Comparison of ENCODE assay signal across 17 cellular contexts in the genomic region with DNA sequence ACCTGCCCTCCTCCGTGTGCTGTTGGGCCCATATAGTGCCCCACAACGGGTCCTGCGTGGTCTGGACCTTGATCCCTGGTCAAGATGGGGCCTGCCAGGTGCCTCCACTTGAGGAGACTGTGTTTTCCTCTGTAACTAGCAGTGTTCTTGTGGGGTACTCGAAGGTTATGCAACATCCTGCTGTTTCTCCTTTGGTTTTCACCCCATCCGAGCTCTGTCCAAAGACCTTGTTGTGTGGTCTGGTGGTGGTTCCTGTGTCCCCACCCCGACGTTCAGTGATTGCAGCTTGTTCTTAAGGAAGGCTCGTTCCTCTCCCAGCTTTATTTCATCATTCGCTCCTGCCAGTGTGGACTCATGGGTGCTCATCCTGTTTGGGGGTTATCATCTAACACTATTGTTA. TPM values are rescaled to one million over a fixed set of nuclear protein-coding genes. Genes with fewer than 3 reads are reported as not detected.
DNase-seq lines count a peak whose midpoint lies in the region; ATAC-seq and TF ChIP-seq lines count a peak whose summit lies in the region.
"Had no signal": no experiment of that assay in that cellular context is flagged by ENCODE, and none has a peak within 500 bp of the region (broad histone marks: within the 10 kb centered on the region; RNA-seq: fewer than 3 reads in every experiment).

No MANE protein-coding gene starts in this region.

- peak overlapping the region; percentile 44 for H3K27ac Mint-ChIP-seq in dendritic cell treated with granulocyte-macrophage colony-stimulating factor and Interleukin-4, amounts not matched to agents 40 ng/mL and 50 ng/mL, for 4 days
- H3K27ac Mint-ChIP-seq: stimulated activated naive CD8-positive, alpha-beta T cell treated with anti-CD3 and anti-CD28 coated beads, Interleukin-15, Interleukin-2, amounts not matched to agents 100 ng/mL and 50 ng/mL, for 24 hours had no signal

- H2AFZ ChIP-seq in DND-41 (ENCODE audit: low read depth, low read length) = no peak overlapping the region

- no peaks in the 10 kb centered on the region for H3K9me3 Mint-ChIP-seq in dendritic cell treated with granulocyte-macrophage colony-stimulating factor and Interleukin-4, amounts not matched to agents 40 ng/mL and 50 ng/mL, for 4 days
- H3K9me3 Mint-ChIP-seq: stimulated activated naive CD8-positive, alpha-beta T cell treated with anti-CD3 and anti-CD28 coated beads, Interleukin-15, Interleukin-2, amounts not matched to agents 100 ng/mL and 50 ng/mL, for 24 hours had no signal

- no peak overlapping the region for H3K9ac ChIP-seq in DND-41 (ENCODE audit: low read depth, low read length)

- ATAC-seq in DND-41 (ENCODE audit: insufficient read depth, low read depth) (no peak), HG02840 (IDR thresholded peaks at IDR 0.05; ENCODE audit: low FRiP score, unreplicated experiment) (no peak), HG03432 (IDR thresholded peaks at IDR 0.05; ENCODE audit: unreplicated experiment) (no peak), GM21423 (IDR thresholded peaks at IDR 0.05; ENCODE audit: unreplicated experiment) (no peak)

- H3K4me1 ChIP-seq in DND-41 (ENCODE audit: insufficient read depth, low read length) (peaks cover 90% of the 10 kb centered on the region), spleen (peaks cover 18 to 95% (median 54%) of the 10 kb centered on the region in 6 donors)

- H3K27ac ChIP-seq in DND-41 (ENCODE audit: low read length) (peak overlapping the region; percentile 100), spleen (peak overlapping the region in 1 of 8 donors; percentile 40)
- H3K27ac ChIP-seq: right atrium auricular region had no signal

- H3K4me3 Mint-ChIP-seq in dendritic cell treated with granulocyte-macrophage colony-stimulating factor and Interleukin-4, amounts not matched to agents 40 ng/mL and 50 ng/mL, for 4 days = no peak overlapping the region
- H3K4me3 Mint-ChIP-seq: brain; stimulated activated naive CD8-positive, alpha-beta T cell treated with anti-CD3 and anti-CD28 coated beads, Interleukin-15, Interleukin-2, amounts not matched to agents 100 ng/mL and 50 ng/mL, for 24 hours had no signal

- H3K27me3 ChIP-seq in DND-41 (ENCODE audit: insufficient read depth, low read length, poor library complexity) (no peaks in the 10 kb centered on the region), spleen (replicated peaks in 1 of 7) (no peaks in the 10 kb centered on the region)
- H3K27me3 ChIP-seq: right atrium auricular region had no signal

- TF ChIP-seq CTCF in DND-41 (IDR thresholded peaks at IDR 0.05; ENCODE audit: borderline replicate concordance, extremely low read depth, low read length, poor library complexity, severe bottlenecking) = no peak
- TF ChIP-seq CTCF in NB4 (IDR thresholded peaks at IDR 0.05; ENCODE audit: low read depth, low read length) = no peak
- no peak for TF ChIP-seq CTCF in spleen (IDR thresholded peaks at IDR 0.05 in 8 of 11, conservative IDR thresholded peaks at IDR 0.05 in 3 of 11)

- no peak overlapping the region for H3K4me2 ChIP-seq in DND-41 (ENCODE audit: insufficient read depth, low read length)

- peaks cover 64% of the 10 kb centered on the region for H3K36me3 ChIP-seq in DND-41 (ENCODE audit: insufficient read depth, low read length)
- H3K36me3 ChIP-seq in spleen = peaks cover 0 to 20% (median 0%) of the 10 kb centered on the region in 6 donors
- H3K36me3 ChIP-seq: right atrium auricular region had no signal

- H3K4me3 ChIP-seq in DND-41 (ENCODE audit: low read depth in 1 of 2, low read length in 2 of 2) (no peak overlapping the region), NB4 (ENCODE audit: low read depth, low read length) (no peak overlapping the region), spleen (no peak overlapping the region)
- H3K4me3 ChIP-seq: right atrium auricular region had no signal

- peaks cover 24% of the 10 kb centered on the region for H3K36me3 Mint-ChIP-seq in dendritic cell treated with granulocyte-macrophage colony-stimulating factor and Interleukin-4, amounts not matched to agents 40 ng/mL and 50 ng/mL, for 4 days (ENCODE audit: low read depth)

- TF ChIP-seq POLR2A in NB4 (IDR thresholded peaks at IDR 0.05; ENCODE audit: extremely low read depth, insufficient read length) (no peak), spleen (IDR thresholded peaks at IDR 0.05) (no peak)

- H4K20me1 ChIP-seq in DND-41 (ENCODE audit: insufficient read depth, low read length) = peaks cover 8% of the 10 kb centered on the region; the same call in 1 of the 2 replicates

- H3K4me1 Mint-ChIP-seq in dendritic cell treated with granulocyte-macrophage colony-stimulating factor and Interleukin-4, amounts not matched to agents 40 ng/mL and 50 ng/mL, for 4 days (ENCODE audit: low read depth) = peaks cover 73% of the 10 kb centered on the region

- WGBS in spleen, 5 donors = 32 to 59% (median 43%) methylated on average over 9 of the region's 9 CpGs

- H3K79me2 ChIP-seq in DND-41 (ENCODE audit: insufficient read depth, low read length) = peaks cover 97% of the 10 kb centered on the region

- H3K9me3 ChIP-seq in DND-41 (ENCODE audit: insufficient read depth, low read length, severe bottlenecking) (no peaks in the 10 kb centered on the region), spleen (no peaks in the 10 kb centered on the region)
- H3K9me3 ChIP-seq: right atrium auricular region had no signal

- intact Hi-C loops in dendritic cell treated with granulocyte-macrophage colony-stimulating factor and Interleukin-4, amounts not matched to agents 40 ng/mL and 50 ng/mL, for 4 days (cut with micrococcal nuclease) = no loop called here
- intact Hi-C loops in spleen (cut with DNase I; ENCODE audit: low total_unique reads) = no loop called here

- no peaks in the 10 kb centered on the region for H3K27me3 Mint-ChIP-seq in dendritic cell treated with granulocyte-macrophage colony-stimulating factor and Interleukin-4, amounts not matched to agents 40 ng/mL and 50 ng/mL, for 4 days
- H3K27me3 Mint-ChIP-seq: brain; stimulated activated naive CD8-positive, alpha-beta T cell treated with anti-CD3 and anti-CD28 coated beads, Interleukin-15, Interleukin-2, amounts not matched to agents 100 ng/mL and 50 ng/mL, for 24 hours had no signal

- DNase-seq in DND-41 = no peak
- DNase-seq in NB4 (ENCODE audit: low read depth) = peak; percentile 87
- DNase-seq in spleen = peak; percentile 41
- DNase-seq: activated CD4-positive, CD25-positive, alpha-beta regulatory T cell; Calu3; H7; Karpas-422; NCI-H2029 treated with DMSO at 0.1 percent for 48 hours; NCI-H82 had no signal

RNA-seq across cellular contexts. Expression of a gene that starts 38.7 kb away (rescaled TPM):
- under 1 TPM in 2 of 7 donors, not detected in 5; 0.12 to 0.13 TPM for total RNA-seq in spleen
- under 1 TPM; 0.05 to 0.16 (median 0.15) TPM for polyA plus RNA-seq in spleen
- total RNA-seq: Calu3, H7, right atrium auricular region, SK-MEL-5 had no signal
